ENCODE assay signal across 24 cellular contexts in the genomic region with DNA sequence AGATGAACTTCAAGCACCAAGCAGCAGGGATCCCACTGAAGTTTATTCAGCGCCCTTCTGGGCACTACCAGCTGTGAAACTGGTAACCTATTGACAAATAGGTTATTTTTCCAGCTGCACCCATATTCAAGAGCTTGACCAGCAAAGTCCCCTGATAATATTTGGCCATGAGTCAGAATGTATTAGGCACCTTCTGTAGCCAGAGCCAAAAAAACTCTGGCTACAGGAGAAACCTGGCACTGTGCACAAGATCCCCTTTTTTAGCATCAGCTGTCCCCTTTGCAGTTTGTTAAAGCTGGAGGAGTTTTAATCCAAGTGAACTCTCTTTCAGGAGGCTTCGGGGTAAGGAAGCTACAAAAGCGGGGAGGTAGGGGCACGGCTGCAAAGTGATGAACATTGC.
DNase-seq lines count a peak whose midpoint lies in the region; ATAC-seq, FAIRE-seq and TF ChIP-seq lines count a peak whose summit lies in the region.
"Had no signal": no experiment of that assay in that cellular context is flagged by ENCODE, and none has a peak within 500 bp of the region (broad histone marks: within the 10 kb centered on the region; RNA-seq: fewer than 3 reads in every experiment).

No MANE protein-coding gene starts in this region.

- H3K9me3 ChIP-seq in Panc1 (ENCODE audit: control insufficient read depth, insufficient read depth, low read depth, low read length) (peaks cover 3% of the 10 kb centered on the region; the same call in 1 of the 2 replicates), pancreas (no peaks in the 10 kb centered on the region), psoas muscle (no peaks in the 10 kb centered on the region)
- no peaks in the 10 kb centered on the region for H3K9me3 ChIP-seq in CD8-positive, alpha-beta T cell (ENCODE audit: low read length)
- H3K9me3 ChIP-seq: prostate gland, SJCRH30 had no signal

- H3K4me1 Mint-ChIP-seq in CD8-positive, alpha-beta T cell (ENCODE audit: low read depth) = no peaks in the 10 kb centered on the region
- H3K4me1 Mint-ChIP-seq: activated T-helper 17 cell treated with anti-CD3 and anti-CD28 coated beads, Interleukin-2, amount 50 U/mL, for 72 hours; CD4-positive, alpha-beta memory T cell; stimulated activated naive CD8-positive, alpha-beta T cell treated with anti-CD3 and anti-CD28 coated beads, Interleukin-15, amount 100 ng/mL, for 72 hours; T-cell had no signal

- H3K27me3 Mint-ChIP-seq in CD8-positive, alpha-beta T cell (ENCODE audit: low read depth) = peaks cover 8% of the 10 kb centered on the region
- H3K27me3 Mint-ChIP-seq: activated CD4-positive, alpha-beta memory T cell treated with anti-CD3 and anti-CD28 coated beads for 36 hours had no signal

- in situ Hi-C loops in Panc1 (cut with HindIII; ENCODE audit: low pct_unique_long_range_greater_than_20kb, low sequenced_read_pairs) = no loop called here

- no TSS peak for BruUV-seq in Panc1 (replicated peaks; lab: Mats Ljungman, UMichigan)

- WGBS in pancreas, 2 donors = 19 to 42% methylated on average over 4 of the region's 4 CpGs
- 4 to 54% (median 38%) methylated on average over 3 to 4 of the region's 4 CpGs for WGBS in psoas muscle, 3 donors

- H3K27me3 ChIP-seq in Panc1 (ENCODE audit: control insufficient read depth, insufficient read depth, low read length) (no peaks in the 10 kb centered on the region), dorsolateral prefrontal cortex (peaks cover 0 to 17% (median 0%) of the 10 kb centered on the region in 45 donors), pancreas (peaks cover 0 to 4% (median 0%) of the 10 kb centered on the region in 4 donors), psoas muscle (ENCODE audit: insufficient read depth in 3 of 3, low read length in 2 of 3) (peaks cover 3 to 7% (median 6%) of the 10 kb centered on the region in 3 donors)
- no peaks in the 10 kb centered on the region for H3K27me3 ChIP-seq in CD8-positive, alpha-beta T cell (ENCODE audit: insufficient read depth, low read length)
- H3K27me3 ChIP-seq: SJCRH30 had no signal

- intact Hi-C loops in Panc1 (cut with micrococcal nuclease; ENCODE audit: unreplicated experiment) (loop anchor here (5.0 kb wide), 1 partner anchor 40 kb away; no protein-coding TSS in a partner anchor), dorsolateral prefrontal cortex (cut with DNase I) (no loop called here), pancreas (cut with DNase I) (no loop called here), psoas muscle (cut with DNase I) (no loop called here)
- intact Hi-C loops in CD8-positive, alpha-beta T cell (cut with DNase I, micrococcal nuclease) = no loop called here

- H3K9me3 Mint-ChIP-seq in CD8-positive, alpha-beta T cell = no peaks in the 10 kb centered on the region
- H3K9me3 Mint-ChIP-seq: activated T-helper 17 cell treated with anti-CD3 and anti-CD28 coated beads, Interleukin-2, amount 50 U/mL, for 72 hours had no signal

- FAIRE-seq in pancreas (lab: Jason Lieb, UNC) = no peak
- FAIRE-seq: G401.6 had no signal

- H3K36me3 Mint-ChIP-seq in CD8-positive, alpha-beta T cell = no peaks in the 10 kb centered on the region
- H3K36me3 Mint-ChIP-seq: activated CD4-positive, alpha-beta memory T cell treated with anti-CD3 and anti-CD28 coated beads for 36 hours; activated naive CD4-positive, alpha-beta T cell treated with anti-CD3 and anti-CD28 coated beads, Interleukin-2, amount 50 U/mL, for 72 hours; CD4-positive, alpha-beta memory T cell; T-cell had no signal

- no peaks in the 10 kb centered on the region for H3K36me3 ChIP-seq in Panc1 (ENCODE audit: control insufficient read depth, insufficient read depth, low read length)
- H3K36me3 ChIP-seq in pancreas = no peaks in the 10 kb centered on the region
- H3K36me3 ChIP-seq in CD8-positive, alpha-beta T cell (ENCODE audit: insufficient read depth, low read length) = no peaks in the 10 kb centered on the region
- H3K36me3 ChIP-seq in psoas muscle (ENCODE audit: insufficient read depth in 1 of 2, low read depth in 1 of 2) = no peaks in the 10 kb centered on the region
- H3K36me3 ChIP-seq: prostate gland, SJCRH30 had no signal

- no peak overlapping the region for H3K27ac Mint-ChIP-seq in CD8-positive, alpha-beta T cell
- H3K27ac Mint-ChIP-seq: activated CD4-positive, alpha-beta memory T cell treated with anti-CD3 and anti-CD28 coated beads for 36 hours; activated naive CD4-positive, alpha-beta T cell treated with anti-CD3 and anti-CD28 coated beads, Interleukin-2, amount 50 U/mL, for 72 hours; activated T-helper 17 cell treated with anti-CD3 and anti-CD28 coated beads, Interleukin-2, amount 50 U/mL, for 72 hours; CD4-positive, alpha-beta memory T cell; stimulated activated naive CD8-positive, alpha-beta T cell treated with anti-CD3 and anti-CD28 coated beads, Interleukin-15, amount 100 ng/mL, for 72 hours; T-cell had no signal

- CTCF ChIA-PET in Panc1 (lab: Charles Lee) = no interaction called here
- CTCF ChIA-PET in CD8-positive, alpha-beta T cell (lab: Charles Lee) = no interaction called here

- no peak overlapping the region for H3K4me3 Mint-ChIP-seq in CD8-positive, alpha-beta T cell
- H3K4me3 Mint-ChIP-seq: activated CD4-positive, alpha-beta memory T cell treated with anti-CD3 and anti-CD28 coated beads for 36 hours; activated T-helper 17 cell treated with anti-CD3 and anti-CD28 coated beads, Interleukin-2, amount 50 U/mL, for 72 hours; CD4-positive, alpha-beta memory T cell; stimulated activated naive CD8-positive, alpha-beta T cell treated with anti-CD3 and anti-CD28 coated beads, Interleukin-15, amount 100 ng/mL, for 72 hours; T-cell had no signal

- ATAC-seq in Panc1 = peak; percentile 66
- ATAC-seq in pancreas = peak in 3 of 4 donors; percentile 35 to 58 (median 52)
- ATAC-seq in CD8-positive, alpha-beta T cell = no peak
- ATAC-seq in psoas muscle = no peak
- ATAC-seq: activated naive CD4-positive, alpha-beta T cell treated with anti-CD3 and anti-CD28 coated beads, Interleukin-2, amount 50 U/mL, for 72 hours; activated T-helper 17 cell treated with anti-CD3 and anti-CD28 coated beads, Interleukin-2, amount 50 U/mL, for 72 hours; stimulated activated naive CD8-positive, alpha-beta T cell treated with anti-CD3 and anti-CD28 coated beads, Interleukin-15, amount 100 ng/mL, for 72 hours; T-cell had no signal

- H3K27ac ChIP-seq in Panc1 (ENCODE audit: low read length) (peak overlapping the region; percentile 75), dorsolateral prefrontal cortex (peak overlapping the region in 22 of 59 donors; percentile 1 to 74 (median 36)), pancreas (peak overlapping the region in 2 of 4 donors; percentile 28 to 59), psoas muscle (no peak overlapping the region)
- no peak overlapping the region for H3K27ac ChIP-seq in CD8-positive, alpha-beta T cell (ENCODE audit: low read depth, low read length)
- H3K27ac ChIP-seq: prostate gland, SJCRH30 had no signal

- peaks cover 42% of the 10 kb centered on the region for H3K4me1 ChIP-seq in Panc1 (ENCODE audit: control insufficient read depth, insufficient read depth, low read length)
- peaks cover 0 to 9% (median 3%) of the 10 kb centered on the region in 3 donors for H3K4me1 ChIP-seq in pancreas
- no peaks in the 10 kb centered on the region for H3K4me1 ChIP-seq in CD8-positive, alpha-beta T cell (ENCODE audit: insufficient read depth, low read length)
- H3K4me1 ChIP-seq in psoas muscle = no peaks in the 10 kb centered on the region
- H3K4me1 ChIP-seq: prostate gland, SJCRH30 had no signal

- POLR2A ChIA-PET in Panc1 (lab: Charles Lee) = no interaction called here
- POLR2A ChIA-PET in CD8-positive, alpha-beta T cell (lab: Charles Lee) = no interaction called here

- DNase-seq in ELR (ENCODE audit: low read depth) (peak; percentile 28), Panc1 (ENCODE audit: low read depth, low spot score) (no peak), dorsolateral prefrontal cortex (no peak), pancreas (no peak), COLO668 (lab: John Stamatoyannopoulos, UW; ENCODE audit: unreplicated experiment) (no peak), psoas muscle (no peak), NCI-H510A treated with DMSO at 0.1 percent for 48 hours (lab: John Stamatoyannopoulos, UW) (no peak)
- DNase-seq in CD8-positive, alpha-beta T cell = no peak
- DNase-seq: activated CD4-positive, alpha-beta memory T cell treated with anti-CD3 and anti-CD28 coated beads for 36 hours; activated CD8-positive, alpha-beta memory T cell treated with anti-CD3 and anti-CD28 coated beads, Interleukin-2, amount 50 U/mL, for 48 hours; CD4-positive, alpha-beta memory T cell; cerebellar nuclear complex; DMS153; glutamatergic neuron; NCI-H1694; NCI-H510A; NK-92 treated with Interleukin-12 subunit alpha and Interleukin-12 subunit beta, amount 100 ng/mL, for 24 hours; SJCRH30; stimulated activated naive CD8-positive, alpha-beta T cell treated with anti-CD3 and anti-CD28 coated beads, Interleukin-15, amount 100 ng/mL, for 72 hours; T-cell had no signal

- H3K4me3 ChIP-seq in Panc1 (ENCODE audit: low read depth in 2 of 2, low read length in 2 of 2) = peak overlapping the region in 1 of 2 experiments; percentile 44; a peak in 2 of 4 replicates
- peak overlapping the region in 49 of 59 donors; percentile 0 to 58 (median 35) for H3K4me3 ChIP-seq in dorsolateral prefrontal cortex
- H3K4me3 ChIP-seq in pancreas = no peak overlapping the region
- H3K4me3 ChIP-seq in CD8-positive, alpha-beta T cell (ENCODE audit: low read depth, low read length) = no peak overlapping the region
- H3K4me3 ChIP-seq in psoas muscle = no peak overlapping the region
- H3K4me3 ChIP-seq: prostate gland, SJCRH30 had no signal

- TF ChIP-seq CTCF in Panc1 (IDR thresholded peaks at IDR 0.05) = no peak
- TF ChIP-seq CTCF in dorsolateral prefrontal cortex (IDR thresholded peaks at IDR 0.05 in 54 of 56, conservative IDR thresholded peaks at IDR 0.05 in 2 of 56; ENCODE audit: low read depth in 1 of 56, partially characterized antibody in 56 of 56) = no peak
- TF ChIP-seq CTCF in pancreas (IDR thresholded peaks at IDR 0.05) = no peak
- TF ChIP-seq CTCF in CD8-positive, alpha-beta T cell (IDR thresholded peaks at IDR 0.05) = no peak
- no peak for TF ChIP-seq CTCF in psoas muscle (IDR thresholded peaks at IDR 0.05)

Comparison
In these comparisons a context has a peak if more than half of its experiments do, and no peak if none do; other contexts are left out.
1. ATAC-seq: peak in Panc1 (single experiment) and pancreas (3 of 4); none in CD8-positive, alpha-beta T cell (single experiment) and psoas muscle (0 of 4).
2. H3K4me3 ChIP-seq: peak in dorsolateral prefrontal cortex (49 of 59); none in pancreas (0 of 4), CD8-positive, alpha-beta T cell (single experiment) and psoas muscle (single experiment).